1 cellular context compared by ENCODE assay signal in genomic region chr6:143545976-143546547, GRCh38.
TF ChIP-seq lines count a peak whose summit lies in the region.

No MANE protein-coding gene starts in this region.

TF ChIP-seq in WTC11, 78 proteins besides CTCF, POLR2A, EP300 and RAD21 (continued from another document):
- TF ChIP-seq NR2C2 (CRISPR knock-in tag; IDR thresholded peaks at IDR 0.05), result no peak
